ENCODE assay signal across 8 cellular contexts in the genomic region with DNA sequence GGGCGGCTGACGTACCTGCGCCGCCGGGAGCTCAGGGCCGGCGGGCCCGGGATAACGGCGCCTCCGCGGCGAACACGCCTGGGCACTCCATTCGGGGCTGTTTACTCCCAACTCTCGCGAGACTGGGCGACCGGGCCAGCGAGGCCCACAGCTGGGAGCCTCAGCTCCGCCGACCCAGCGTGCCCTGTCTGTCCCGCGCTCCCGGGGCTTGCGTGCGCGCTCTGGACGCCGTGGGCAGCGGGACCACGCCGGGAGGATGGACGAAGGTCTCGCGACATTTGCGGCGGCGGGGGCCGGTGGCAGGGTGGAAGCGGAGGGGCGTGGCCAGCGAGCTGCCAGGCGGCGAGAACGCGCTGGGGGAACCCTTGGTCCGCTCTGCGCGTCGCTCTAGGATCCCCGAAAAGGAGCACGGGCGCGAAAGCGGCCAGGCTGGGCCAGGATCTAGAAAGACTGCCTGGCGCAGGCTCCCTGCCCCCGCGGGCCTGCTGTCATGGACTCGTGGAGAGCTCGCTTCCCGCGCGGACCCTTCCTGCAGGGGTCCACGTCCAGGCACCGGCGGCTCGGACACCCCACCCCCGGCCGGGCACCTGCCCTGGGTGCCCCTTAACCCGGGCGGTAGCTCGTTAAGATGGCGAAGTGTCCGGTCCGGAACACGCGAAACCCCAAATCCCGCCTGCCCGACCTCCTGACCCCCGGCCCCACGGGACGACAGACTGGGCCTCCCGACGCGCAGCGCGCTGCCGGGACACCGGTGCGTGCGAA. TPM values are rescaled to one million over a fixed set of nuclear protein-coding genes. Genes with fewer than 3 reads are reported as not detected.
DNase-seq lines count a peak whose midpoint lies in the region; ATAC-seq, FAIRE-seq and TF ChIP-seq lines count a peak whose summit lies in the region.

MBTPS1 (minus strand) TSS at position 223 of the 762 bp plus-strand sequence. CDS start 15,159 bp downstream, outside the sequence.

- ATAC-seq in GM19043 (IDR thresholded peaks at IDR 0.05; ENCODE audit: low read depth, unreplicated experiment) (peak; percentile 90), HG03378 (IDR thresholded peaks at IDR 0.05; ENCODE audit: unreplicated experiment) (peak; percentile 81)

- peak; percentile 98 for DNase-seq in AG10803 (ENCODE audit: low read depth)
- DNase-seq in NCI-H446 treated with DMSO at 0.1 percent for 48 hours (lab: John Stamatoyannopoulos, UW): peak; percentile 81
- DNase-seq in activated CD4-positive, CD25-positive, alpha-beta regulatory T cell treated with anti-CD3 and anti-CD28 coated beads, Interleukin-2, amount 50 U/mL, for 72 hours: peak; percentile 99
- peak; percentile 62 to 87 for DNase-seq in cerebellar nuclear complex (lab: John Stamatoyannopoulos, UW)
- DNase-seq in kidney: peak; percentile 100
- DNase-seq in stimulated activated CD4-positive, alpha-beta T cell treated with anti-CD3 and anti-CD28 coated beads, Interleukin-15, amount 100 ng/mL, for 24 hours: peak; percentile 99

- intact Hi-C loops in kidney (cut with DNase I): no loop called here

- H3K9ac ChIP-seq in kidney (ENCODE audit: low read length in 2 of 2): peak within 1 kb of the TSS; percentile 87 to 95

- no peaks in the 10 kb centered on the region for H3K9me3 ChIP-seq in kidney (ENCODE audit: control insufficient read depth in 1 of 2, low read length in 2 of 2)

- FAIRE-seq in kidney (lab: Jason Lieb, UNC): no peak

- H3K36me3 ChIP-seq in kidney (ENCODE audit: control insufficient read depth in 1 of 2, insufficient read depth in 2 of 2, low read length in 2 of 2): no peaks in the 10 kb centered on the region

- H3K27ac ChIP-seq in kidney (ENCODE audit: low read depth in 2 of 2, low read length in 2 of 2): peak within 1 kb of the TSS; percentile 59 to 80

- peaks cover 5 to 8% of the 10 kb centered on the region in 2 donors for H3K4me1 ChIP-seq in kidney (ENCODE audit: control insufficient read depth in 1 of 2, insufficient read depth in 1 of 2, low read depth in 1 of 2, low read length in 2 of 2)

- TF ChIP-seq CTCF in AG10803 (conservative IDR thresholded peaks at IDR 0.05; ENCODE audit: low read length) (no peak), kidney (IDR thresholded peaks at IDR 0.05; ENCODE audit: borderline replicate concordance, extremely low read depth, insufficient read depth) (no peak)

- peak within 1 kb of the TSS; percentile 96 for H3K4me3 ChIP-seq in AG10803 (ENCODE audit: low read length)
- peak within 1 kb of the TSS; percentile 69 to 87 for H3K4me3 ChIP-seq in kidney (ENCODE audit: low read length in 2 of 2)

RNA-seq across cellular contexts. Expression of gene MBTPS1, which starts in this region (rescaled TPM):
- total RNA-seq in kidney: 91.7 TPM
- polyA plus RNA-seq in kidney (ENCODE audit: insufficient read depth, low read depth, low replicate concordance): 45.5 TPM

Comparison
In these comparisons a context has a peak if more than half of its experiments do, and no peak if none do; other contexts are left out.
1. Peak in every context shown above with its lines: DNase-seq, ATAC-seq, H3K4me3 ChIP-seq and H3K27ac ChIP-seq.